1 cellular context compared by ENCODE assay signal in the genomic region with DNA sequence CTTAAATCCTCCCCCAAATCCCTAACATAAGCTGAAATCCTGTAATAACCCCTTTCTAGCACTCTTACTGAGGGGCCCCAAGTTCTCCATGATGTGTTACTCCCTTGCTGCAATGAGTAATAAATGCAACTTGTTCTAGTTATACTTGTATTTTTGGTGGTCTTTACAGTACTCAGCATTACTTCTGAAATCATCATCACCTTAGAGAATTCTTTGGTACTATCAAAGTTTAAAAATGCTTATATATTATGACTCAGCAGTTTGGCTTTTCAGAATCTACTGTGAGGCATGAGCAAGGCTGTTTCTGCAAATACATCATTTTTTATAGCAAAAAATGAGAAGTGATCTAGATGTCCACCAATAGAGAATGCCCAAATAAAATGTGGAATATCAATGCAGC.
A peak's percentile ranks its signal among the peaks of the same experiment; 100 is the strongest.
TF ChIP-seq lines count a peak whose summit lies in the region.

No MANE protein-coding gene starts in this region.

TF ChIP-seq in IMR-90, 13 proteins besides CTCF, POLR2A, EP300 and RAD21:
- peak; percentile 97 for TF ChIP-seq MAFK (IDR thresholded peaks at IDR 0.05; ENCODE audit: low read depth, low read length)
- no peak for TF ChIP-seq MAZ (IDR thresholded peaks at IDR 0.05; ENCODE audit: borderline replicate concordance, low read depth, low read length)
- peak; percentile 99 for TF ChIP-seq NFE2L2 (IDR thresholded peaks at IDR 0.05; ENCODE audit: low read depth, low read length)
TF ChIP-seq in IMR-90: peak in this region for 2.
